Comparison of ENCODE assay signal across 12 cellular contexts in genomic region chr5:116922532-116922931, GRCh38.
DNase-seq lines count a peak whose midpoint lies in the region; ATAC-seq and TF ChIP-seq lines count a peak whose summit lies in the region.
"Had no signal": no experiment of that assay in that cellular context is flagged by ENCODE, and none has a peak within 500 bp of the region (broad histone marks: within the 10 kb centered on the region; RNA-seq: fewer than 3 reads in every experiment).

No MANE protein-coding gene starts in this region.

- intact Hi-C loops in stomach (cut with DNase I; ENCODE audit: low total_unique reads) (no loop called here), uterus (cut with DNase I; ENCODE audit: low total_unique reads) (no loop called here)

- ATAC-seq in GM19372 (IDR thresholded peaks at IDR 0.05; ENCODE audit: low read depth, unreplicated experiment) (peak; percentile 90), HG02623 (IDR thresholded peaks at IDR 0.05; ENCODE audit: unreplicated experiment) (peak; percentile 90), HG03378 (IDR thresholded peaks at IDR 0.05; ENCODE audit: unreplicated experiment) (peak; percentile 93)

- H3K27me3 ChIP-seq in stomach (no peaks in the 10 kb centered on the region), uterus (no peaks in the 10 kb centered on the region)
- H3K27me3 ChIP-seq: right atrium auricular region had no signal

- H3K4me3 ChIP-seq in stomach: no peak overlapping the region
- no peak overlapping the region for H3K4me3 ChIP-seq in uterus
- H3K4me3 ChIP-seq: right atrium auricular region had no signal

- DNase-seq in GM13977 (ENCODE audit: low spot score): peak; percentile 5
- DNase-seq in GDM1 (lab: John Stamatoyannopoulos, UW): no peak
- DNase-seq in stomach: no peak
- DNase-seq in uterus: no peak
- no peak for DNase-seq in activated gamma-delta T cell (lab: John Stamatoyannopoulos, UW)
- DNase-seq: activated naive CD4-positive, alpha-beta T cell; DMS 273 treated with DMSO at 0.1 percent for 48 hours; naive B cell had no signal

- TF ChIP-seq CTCF in GM13977 (IDR thresholded peaks at IDR 0.05; ENCODE audit: extremely low read depth, insufficient read depth, missing control alignments) (no peak), stomach (IDR thresholded peaks at IDR 0.05) (no peak), uterus (IDR thresholded peaks at IDR 0.05) (no peak)

- H3K4me1 ChIP-seq in stomach (no peaks in the 10 kb centered on the region), uterus (no peaks in the 10 kb centered on the region)
- H3K4me1 ChIP-seq: right atrium auricular region had no signal

- H3K9me3 ChIP-seq in stomach: no peaks in the 10 kb centered on the region
- no peaks in the 10 kb centered on the region for H3K9me3 ChIP-seq in uterus
- H3K9me3 ChIP-seq: right atrium auricular region had no signal

- in situ Hi-C loops in GM13977 (cut with MboI; ENCODE audit: low pct_unique_long_range_greater_than_20kb, low sequenced_read_pairs, unreplicated experiment): no loop called here

- no peak for TF ChIP-seq POLR2A in stomach (IDR thresholded peaks at IDR 0.05)
- no peak for TF ChIP-seq POLR2A in uterus (IDR thresholded peaks at IDR 0.05)

- TF ChIP-seq EP300 in stomach (IDR thresholded peaks at IDR 0.05): no peak

- no peak overlapping the region for H3K27ac ChIP-seq in stomach
- no peak overlapping the region for H3K27ac ChIP-seq in uterus
- H3K27ac ChIP-seq: right atrium auricular region had no signal

- no peaks in the 10 kb centered on the region for H3K36me3 ChIP-seq in stomach
- H3K36me3 ChIP-seq in uterus: no peaks in the 10 kb centered on the region
- H3K36me3 ChIP-seq: right atrium auricular region had no signal
